18 cellular contexts compared by ENCODE assay signal in the genomic region with DNA sequence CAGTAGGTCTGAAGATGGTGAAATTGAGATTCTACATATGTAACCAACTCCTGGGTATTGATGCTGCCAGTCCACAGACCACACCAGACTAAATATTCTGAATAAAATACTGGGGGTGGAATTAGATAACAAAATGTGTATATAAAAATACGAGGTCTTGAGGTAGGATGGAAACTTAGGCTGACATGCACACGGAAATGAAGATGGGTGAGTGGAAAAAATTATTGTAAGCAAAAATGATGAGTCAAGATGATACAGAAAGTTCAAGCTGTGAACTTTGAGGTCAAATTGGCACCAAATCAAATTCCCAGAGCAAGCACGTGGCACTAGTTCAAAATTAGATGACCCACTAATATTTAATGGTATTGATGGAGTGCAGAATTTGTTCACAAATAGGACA.
A peak's percentile ranks its signal among the peaks of the same experiment; 100 is the strongest.
DNase-seq lines count a peak whose midpoint lies in the region; ATAC-seq and TF ChIP-seq lines count a peak whose summit lies in the region.
"Had no signal": no experiment of that assay in that cellular context is flagged by ENCODE, and none has a peak within 500 bp of the region (broad histone marks: within the 10 kb centered on the region; RNA-seq: fewer than 3 reads in every experiment).

No MANE protein-coding gene starts in this region.

- intact Hi-C loops in MCF 10A (cut with micrococcal nuclease): no loop called here
- intact Hi-C loops in mammary epithelial cell (cut with micrococcal nuclease): no loop called here
- intact Hi-C loops in activated T-helper 2 cell treated with anti-CD3 and anti-CD28 coated beads, Interferon-gamma antibody, Interleukin-2, Interleukin-4, amounts not matched to agents 10 μg/mL and 5 μg/mL and 100 μg/mL, durations not matched to agents 14 hours and 24 hours and 36 hours (cut with micrococcal nuclease): loop anchor here (10.0 kb wide), 1 partner anchor 326 kb away; no protein-coding TSS in a partner anchor
- intact Hi-C loops in testis (cut with DNase I; ENCODE audit: low total_unique reads): no loop called here

- no peaks in the 10 kb centered on the region for H3K36me3 Mint-ChIP-seq in MCF 10A (ENCODE audit: insufficient read depth, unreplicated experiment)
- peaks cover 16% of the 10 kb centered on the region for H3K36me3 Mint-ChIP-seq in activated T-helper 2 cell treated with anti-CD3 and anti-CD28 coated beads, Interferon-gamma antibody, Interleukin-2, Interleukin-4, amounts not matched to agents 10 μg/mL and 5 μg/mL and 100 μg/mL, durations not matched to agents 14 hours and 24 hours and 36 hours (ENCODE audit: low read depth)
- no peaks in the 10 kb centered on the region for H3K36me3 Mint-ChIP-seq in stimulated activated naive CD8-positive, alpha-beta T cell treated with anti-CD3 and anti-CD28 coated beads, Interleukin-15, Interleukin-2, amounts not matched to agents 100 ng/mL and 50 ng/mL, for 24 hours (ENCODE audit: low read depth)
- H3K36me3 Mint-ChIP-seq: CD4-positive, CD25-positive, alpha-beta regulatory T cell had no signal

- no peaks in the 10 kb centered on the region for H3K36me3 ChIP-seq in mammary epithelial cell (ENCODE audit: insufficient read depth, low read length)
- no peaks in the 10 kb centered on the region for H3K36me3 ChIP-seq in testis (ENCODE audit: low read depth, missing control alignments)

- BruUV-seq in MCF 10A (replicated peaks; lab: Mats Ljungman, UMichigan) (no TSS peak), mammary epithelial cell (replicated peaks; lab: Mats Ljungman, UMichigan) (no TSS peak)

- TF ChIP-seq CTCF in MCF 10A (IDR thresholded peaks at IDR 0.05; ENCODE audit: unreplicated experiment) (no peak), mammary epithelial cell (conservative IDR thresholded peaks at IDR 0.05 in 1 of 2, IDR thresholded peaks at IDR 0.05 in 1 of 2; ENCODE audit: extremely low read depth in 1 of 2, insufficient read depth in 1 of 2, low read depth in 1 of 2, low read length in 2 of 2) (no peak), testis (IDR thresholded peaks at IDR 0.05) (no peak)

- no peak for TF ChIP-seq POLR2A in testis (IDR thresholded peaks at IDR 0.05)

- H3K4me2 ChIP-seq in mammary epithelial cell (ENCODE audit: insufficient read depth, low read depth, low read length): no peak overlapping the region

- 83% methylated on average over 3 of the region's 3 CpGs for WGBS in mammary epithelial cell (ENCODE audit: low coverage, missing lambda C conversion rate)
- 85 to 86% methylated on average over 3 of the region's 3 CpGs for WGBS in testis, 2 donors

- H3K27ac Mint-ChIP-seq in MCF 10A (ENCODE audit: low read depth, unreplicated experiment): no peak overlapping the region
- peak overlapping the region; percentile 52 for H3K27ac Mint-ChIP-seq in activated T-helper 2 cell treated with anti-CD3 and anti-CD28 coated beads, Interferon-gamma antibody, Interleukin-2, Interleukin-4, amounts not matched to agents 10 μg/mL and 5 μg/mL and 100 μg/mL, durations not matched to agents 14 hours and 24 hours and 36 hours
- H3K27ac Mint-ChIP-seq in stimulated activated naive CD8-positive, alpha-beta T cell treated with anti-CD3 and anti-CD28 coated beads, Interleukin-15, Interleukin-2, amounts not matched to agents 100 ng/mL and 50 ng/mL, for 24 hours: peak overlapping the region; percentile 21
- H3K27ac Mint-ChIP-seq: B cell; CD4-positive, CD25-positive, alpha-beta regulatory T cell had no signal

- POLR2A ChIA-PET in MCF 10A (lab: Yijun Ruan, JAX): no interaction called here

- no peaks in the 10 kb centered on the region for H4K20me1 ChIP-seq in mammary epithelial cell (ENCODE audit: insufficient read depth, low read length)

- dilution Hi-C loops in mammary epithelial cell (cut with HindIII; ENCODE audit: low sequenced_read_pairs): loop anchor here (5.0 kb wide), 1 partner anchor 66 kb away; no protein-coding TSS in a partner anchor

- H3K27me3 Mint-ChIP-seq in MCF 10A (ENCODE audit: insufficient read depth, unreplicated experiment): no peaks in the 10 kb centered on the region
- H3K27me3 Mint-ChIP-seq in activated T-helper 2 cell treated with anti-CD3 and anti-CD28 coated beads, Interferon-gamma antibody, Interleukin-2, Interleukin-4, amounts not matched to agents 10 μg/mL and 5 μg/mL and 100 μg/mL, durations not matched to agents 14 hours and 24 hours and 36 hours (ENCODE audit: low read depth): no peaks in the 10 kb centered on the region
- no peaks in the 10 kb centered on the region for H3K27me3 Mint-ChIP-seq in stimulated activated naive CD8-positive, alpha-beta T cell treated with anti-CD3 and anti-CD28 coated beads, Interleukin-15, Interleukin-2, amounts not matched to agents 100 ng/mL and 50 ng/mL, for 24 hours
- H3K27me3 Mint-ChIP-seq: B cell; CD4-positive, CD25-positive, alpha-beta regulatory T cell had no signal

- DNase-seq in MCF 10A (ENCODE audit: unreplicated experiment) (peak; percentile 1), mammary epithelial cell (no peak), DMS53 treated with DMSO at 0.1 percent for 48 hours (lab: John Stamatoyannopoulos, UW; ENCODE audit: unreplicated experiment) (no peak), 8988T (no peak), testis (no peak)
- DNase-seq in activated T-helper 2 cell treated with anti-CD3 and anti-CD28 coated beads, Interferon-gamma antibody, Interleukin-2, Interleukin-4, amounts not matched to agents 10 μg/mL and 5 μg/mL and 100 μg/mL, durations not matched to agents 14 hours and 24 hours and 36 hours (ENCODE audit: low spot score): no peak
- DNase-seq: Caco-2, DMS153, EL, NCI-H1105, NCI-H1694 treated with DMSO at 0.1 percent for 48 hours, NCI-H2107, NCI-H526 treated with DMSO at 0.1 percent for 48 hours, SIG-M5 had no signal

- CTCF ChIA-PET in MCF 10A (lab: Yijun Ruan, JAX) (no interaction called here), mammary epithelial cell (lab: Charles Lee; ENCODE audit: low non-redundant PET) (no interaction called here)

- H3K9me3 ChIP-seq in mammary epithelial cell (replicated peaks; ENCODE audit: insufficient read depth, low read length) (no peaks in the 10 kb centered on the region), testis (no peaks in the 10 kb centered on the region)
- H3K9me3 ChIP-seq: Caco-2 had no signal

- H3K9me3 Mint-ChIP-seq in MCF 10A (ENCODE audit: unreplicated experiment): no peaks in the 10 kb centered on the region
- H3K9me3 Mint-ChIP-seq in activated T-helper 2 cell treated with anti-CD3 and anti-CD28 coated beads, Interferon-gamma antibody, Interleukin-2, Interleukin-4, amounts not matched to agents 10 μg/mL and 5 μg/mL and 100 μg/mL, durations not matched to agents 14 hours and 24 hours and 36 hours: peaks cover 16% of the 10 kb centered on the region
- no peaks in the 10 kb centered on the region for H3K9me3 Mint-ChIP-seq in stimulated activated naive CD8-positive, alpha-beta T cell treated with anti-CD3 and anti-CD28 coated beads, Interleukin-15, Interleukin-2, amounts not matched to agents 100 ng/mL and 50 ng/mL, for 24 hours

- H3K4me1 ChIP-seq in mammary epithelial cell (ENCODE audit: insufficient read depth, low read length) (no peaks in the 10 kb centered on the region), testis (no peaks in the 10 kb centered on the region)
- H3K4me1 ChIP-seq: Caco-2 had no signal

- H3K4me1 Mint-ChIP-seq in MCF 10A (ENCODE audit: insufficient read depth, unreplicated experiment): no peaks in the 10 kb centered on the region
- peaks cover 10% of the 10 kb centered on the region for H3K4me1 Mint-ChIP-seq in activated T-helper 2 cell treated with anti-CD3 and anti-CD28 coated beads, Interferon-gamma antibody, Interleukin-2, Interleukin-4, amounts not matched to agents 10 μg/mL and 5 μg/mL and 100 μg/mL, durations not matched to agents 14 hours and 24 hours and 36 hours (ENCODE audit: low read depth)
- H3K4me1 Mint-ChIP-seq in stimulated activated naive CD8-positive, alpha-beta T cell treated with anti-CD3 and anti-CD28 coated beads, Interleukin-15, Interleukin-2, amounts not matched to agents 100 ng/mL and 50 ng/mL, for 24 hours (ENCODE audit: low read depth): peaks cover 15% of the 10 kb centered on the region
- H3K4me1 Mint-ChIP-seq: B cell had no signal

- H2AFZ ChIP-seq in mammary epithelial cell (ENCODE audit: low read depth, low read length): no peak overlapping the region

- no peak overlapping the region for H3K9ac ChIP-seq in mammary epithelial cell (ENCODE audit: insufficient read depth, low read length)

- H3K27ac ChIP-seq in mammary epithelial cell (ENCODE audit: insufficient read depth, low read depth, low read length) (no peak overlapping the region), testis (no peak overlapping the region)

- ATAC-seq in HG03378 (IDR thresholded peaks at IDR 0.05; ENCODE audit: unreplicated experiment): peak; percentile 44

- in situ Hi-C loops in mammary epithelial cell (cut with MboI; ENCODE audit: low sequenced_read_pairs in 2 of 2): no loop called here

- H3K4me3 ChIP-seq in mammary epithelial cell (replicated peaks in 1 of 3; ENCODE audit: insufficient read depth in 1 of 3, low read depth in 2 of 3, low read length in 3 of 3) (no peak overlapping the region), testis (no peak overlapping the region)

- H3K27me3 ChIP-seq in mammary epithelial cell (ENCODE audit: insufficient read depth, low read length) (no peaks in the 10 kb centered on the region), testis (no peaks in the 10 kb centered on the region)

- H3K79me2 ChIP-seq in mammary epithelial cell (ENCODE audit: insufficient read depth, low read length): no peaks in the 10 kb centered on the region

- H3K4me3 Mint-ChIP-seq in MCF 10A (ENCODE audit: unreplicated experiment): no peak overlapping the region
- no peak overlapping the region for H3K4me3 Mint-ChIP-seq in activated T-helper 2 cell treated with anti-CD3 and anti-CD28 coated beads, Interferon-gamma antibody, Interleukin-2, Interleukin-4, amounts not matched to agents 10 μg/mL and 5 μg/mL and 100 μg/mL, durations not matched to agents 14 hours and 24 hours and 36 hours (ENCODE audit: low read depth)
- H3K4me3 Mint-ChIP-seq in stimulated activated naive CD8-positive, alpha-beta T cell treated with anti-CD3 and anti-CD28 coated beads, Interleukin-15, Interleukin-2, amounts not matched to agents 100 ng/mL and 50 ng/mL, for 24 hours: no peak overlapping the region
- H3K4me3 Mint-ChIP-seq: B cell; CD4-positive, CD25-positive, alpha-beta regulatory T cell had no signal
